Comparison of ENCODE assay signal across 13 cellular contexts in the genomic region with DNA sequence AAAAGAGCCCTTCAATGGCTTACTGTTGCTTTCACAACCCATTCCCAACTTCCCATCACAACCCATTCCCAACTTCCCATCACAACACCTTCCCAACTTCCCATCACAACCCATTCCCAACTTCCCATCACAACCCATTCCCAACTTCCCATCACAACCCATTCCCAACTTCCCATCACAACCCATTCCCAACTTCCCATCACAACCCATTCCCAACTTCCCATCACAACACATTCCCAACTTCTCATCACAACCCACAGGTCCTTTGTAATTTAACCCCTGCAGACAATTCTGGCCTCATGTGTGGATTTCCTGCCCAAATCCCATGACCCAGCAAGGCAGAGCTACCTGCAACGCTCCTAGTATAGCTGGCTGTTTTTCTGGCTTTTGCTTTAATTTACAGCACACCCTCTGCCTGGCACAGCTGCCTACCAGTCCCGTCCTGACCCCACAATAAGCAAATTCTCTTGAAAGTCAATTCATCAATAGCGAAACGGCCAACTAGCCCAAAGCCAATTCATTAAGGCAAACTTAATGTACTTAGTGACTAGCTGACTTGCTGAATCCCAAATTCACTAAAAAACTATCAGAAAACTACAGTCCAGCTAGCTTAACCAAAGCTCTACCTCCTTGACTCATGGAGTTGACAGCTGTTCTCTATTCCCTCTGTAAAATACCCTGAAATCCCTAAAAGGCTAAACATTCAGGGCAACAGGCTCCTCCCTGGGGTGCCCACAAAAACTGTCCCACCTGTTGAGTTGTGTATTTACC.
DNase-seq lines count a peak whose midpoint lies in the region; ATAC-seq, FAIRE-seq and TF ChIP-seq lines count a peak whose summit lies in the region.
"Had no signal": no experiment of that assay in that cellular context is flagged by ENCODE, and none has a peak within 500 bp of the region (broad histone marks: within the 10 kb centered on the region; RNA-seq: fewer than 3 reads in every experiment).

No MANE protein-coding gene starts in this region.

- TF ChIP-seq RAD21 in K562 (CRISPR knock-in tag; conservative IDR thresholded peaks at IDR 0.05 in 1 of 2, IDR thresholded peaks at IDR 0.05 in 1 of 2), result no peak

- H3K4me3 ChIP-seq in GM12865 (ENCODE audit: low read depth, low read length) (no peak overlapping the region), K562 (no peak overlapping the region), neural progenitor cell (no peak overlapping the region), brain microvascular endothelial cell (ENCODE audit: low read depth, low read length) (no peak overlapping the region)
- no peak overlapping the region for H3K4me3 ChIP-seq in Jurkat, Clone E6-1 (ENCODE audit: low read length)
- H3K4me3 ChIP-seq: esophagus muscularis mucosa had no signal

- peaks cover 11 to 20% of the 10 kb centered on the region in 2 experiments; a peak in 4 of 5 replicates for H3K27me3 ChIP-seq in K562 (ENCODE audit: control insufficient read depth in 2 of 2, insufficient read depth in 2 of 2, low read length in 2 of 2)
- no peaks in the 10 kb centered on the region for H3K27me3 ChIP-seq in neural progenitor cell
- H3K27me3 ChIP-seq in brain microvascular endothelial cell (replicated peaks), result no peaks in the 10 kb centered on the region
- H3K27me3 ChIP-seq: esophagus muscularis mucosa had no signal

- peaks cover 5% of the 10 kb centered on the region for H3K27me3 Mint-ChIP-seq in neural progenitor cell (ENCODE audit: insufficient read depth, low read depth)

- H3K36me3 ChIP-seq in K562 (ENCODE audit: control insufficient read depth, insufficient read depth, low read length) (no peaks in the 10 kb centered on the region), neural progenitor cell (no peaks in the 10 kb centered on the region), brain microvascular endothelial cell (replicated peaks) (peaks cover 45% of the 10 kb centered on the region)

- H3K27ac ChIP-seq in K562 (ENCODE audit: extremely low read depth, low read depth, low read length), result no peak overlapping the region
- no peak overlapping the region for H3K27ac ChIP-seq in neural progenitor cell
- no peak overlapping the region for H3K27ac ChIP-seq in brain microvascular endothelial cell

- DNase-seq in GM12865 (ENCODE audit: low read depth), result peak; percentile 83
- DNase-seq in Jurkat, Clone E6-1 (ENCODE audit: low read depth, low spot score), result peak; percentile 52
- peak in 1 of 4 experiments; percentile 23 for DNase-seq in K562 (ENCODE audit: extremely low read depth in 1 of 4, low spot score in 3 of 4)
- DNase-seq in neural progenitor cell (ENCODE audit: low spot score), result peak; percentile 23
- no peak for DNase-seq in OCI-M2 (lab: John Stamatoyannopoulos, UW; ENCODE audit: unreplicated experiment)
- no peak for DNase-seq in NCI-H2227 treated with DMSO at 0.1 percent for 48 hours (lab: John Stamatoyannopoulos, UW)
- DNase-seq in brain microvascular endothelial cell, result no peak
- DNase-seq: anterior cingulate cortex, DMS79 treated with DMSO at 0.1 percent for 48 hours, left colon, NCI-H187 treated with DMSO at 0.1 percent for 48 hours had no signal

- no peak for TF ChIP-seq EP300 in K562 (IDR thresholded peaks at IDR 0.05; ENCODE audit: low read length)

- intact Hi-C loops in K562 (cut with micrococcal nuclease), result no loop called here

- in situ Hi-C loops in K562 (cut with MboI), result no loop called here
- in situ Hi-C loops in brain microvascular endothelial cell (cut with HindIII; ENCODE audit: low pct_ligation_motif_present, low sequenced_read_pairs), result no loop called here

- no peak overlapping the region for H3K27ac Mint-ChIP-seq in neural progenitor cell

- BruUV-seq in K562 (replicated peaks; lab: Mats Ljungman, UMichigan), result no TSS peak

- H3K79me2 ChIP-seq in K562 (ENCODE audit: control insufficient read depth, insufficient read depth, low read length) (no peaks in the 10 kb centered on the region), neural progenitor cell (ENCODE audit: low read depth) (no peaks in the 10 kb centered on the region)

- H3K9me1 ChIP-seq in K562 (ENCODE audit: control insufficient read depth, insufficient read depth, low read length), result no peaks in the 10 kb centered on the region

- FAIRE-seq in K562 (lab: Jason Lieb, UNC), result peak; percentile 40

- H4K20me1 ChIP-seq in K562 (replicated peaks; ENCODE audit: control insufficient read depth, insufficient read depth, low read length) (no peaks in the 10 kb centered on the region), neural progenitor cell (ENCODE audit: low read depth) (no peaks in the 10 kb centered on the region)

- ATAC-seq in K562, result no peak
- ATAC-seq in GM21528 (IDR thresholded peaks at IDR 0.05; ENCODE audit: low FRiP score, unreplicated experiment), result no peak
- ATAC-seq: left colon had no signal

- peaks cover 13% of the 10 kb centered on the region for H3F3A ChIP-seq in neural progenitor cell (ENCODE audit: low read depth)

- no peak overlapping the region for H3K4me2 ChIP-seq in K562 (ENCODE audit: insufficient read depth, low read length)
- no peak overlapping the region for H3K4me2 ChIP-seq in neural progenitor cell

- H2AFZ ChIP-seq in K562 (ENCODE audit: low read depth, low read length), result no peak overlapping the region
- H2AFZ ChIP-seq in neural progenitor cell (replicated peaks), result no peak overlapping the region

- H3K4me1 ChIP-seq in K562 (replicated peaks in 1 of 2; ENCODE audit: control insufficient read depth in 2 of 2, insufficient read depth in 2 of 2, low read length in 2 of 2), result no peaks in the 10 kb centered on the region
- peaks cover 26% of the 10 kb centered on the region for H3K4me1 ChIP-seq in neural progenitor cell

- TF ChIP-seq POLR2A in K562 (conservative IDR thresholded peaks at IDR 0.05), result no peak

- 0% methylated on average over 4 of the region's 4 CpGs for WGBS in K562 (ENCODE audit: insufficient coverage, low coverage, missing lambda C conversion rate)

- no peak for TF ChIP-seq CTCF in GM12865 (IDR thresholded peaks at IDR 0.05; ENCODE audit: insufficient read depth, low read depth, low read length, missing control alignments)
- TF ChIP-seq CTCF in K562 (IDR thresholded peaks at IDR 0.05 in 2 of 3, conservative IDR thresholded peaks at IDR 0.05 in 1 of 3; ENCODE audit: insufficient read depth in 2 of 3, low read depth in 1 of 3, low read length in 3 of 3), result no peak
- TF ChIP-seq CTCF in neural progenitor cell (IDR thresholded peaks at IDR 0.05), result no peak
- no peak for TF ChIP-seq CTCF in brain microvascular endothelial cell (IDR thresholded peaks at IDR 0.05; ENCODE audit: low read depth, low read length, missing control alignments)

- peaks cover 10% of the 10 kb centered on the region for H3K9me3 Mint-ChIP-seq in neural progenitor cell

- no peak overlapping the region for H3K9ac ChIP-seq in K562 (ENCODE audit: insufficient read depth in 1 of 2, low read depth in 2 of 2, low read length in 2 of 2)
- no peak overlapping the region for H3K9ac ChIP-seq in neural progenitor cell

- H3K4me3 Mint-ChIP-seq in neural progenitor cell, result no peak overlapping the region

- peaks cover 12% of the 10 kb centered on the region for H3K36me3 Mint-ChIP-seq in neural progenitor cell

- POLR2A ChIA-PET in K562 (lab: Yijun Ruan, JAX), result interaction anchor here (0.7 kb wide), 2 partner anchors 10 to 591 kb away, joined by 3 read pairs; no protein-coding TSS in a partner anchor

- CTCF ChIA-PET in K562 (lab: Yijun Ruan, JAX; ENCODE audit: low intra/inter-chr PET ratio), result no interaction called here

- peaks cover 22% of the 10 kb centered on the region for H3K4me1 Mint-ChIP-seq in neural progenitor cell

- H3K9me3 ChIP-seq in K562 (replicated peaks; ENCODE audit: control insufficient read depth, insufficient read depth, low read depth, low read length) (no peaks in the 10 kb centered on the region), neural progenitor cell (ENCODE audit: low read depth) (no peaks in the 10 kb centered on the region)
- H3K9me3 ChIP-seq: esophagus muscularis mucosa had no signal

TF ChIP-seq in K562, 482 proteins besides CTCF, POLR2A, EP300 and RAD21 (continues in another document):
- no peak for TF ChIP-seq TOE1 (IDR thresholded peaks at IDR 0.05; ENCODE audit: borderline replicate concordance)
- no peak for TF ChIP-seq TOE1 (CRISPR knock-in tag; IDR thresholded peaks at IDR 0.05; ENCODE audit: borderline replicate concordance, low read depth)
- TF ChIP-seq, protein P1, sequence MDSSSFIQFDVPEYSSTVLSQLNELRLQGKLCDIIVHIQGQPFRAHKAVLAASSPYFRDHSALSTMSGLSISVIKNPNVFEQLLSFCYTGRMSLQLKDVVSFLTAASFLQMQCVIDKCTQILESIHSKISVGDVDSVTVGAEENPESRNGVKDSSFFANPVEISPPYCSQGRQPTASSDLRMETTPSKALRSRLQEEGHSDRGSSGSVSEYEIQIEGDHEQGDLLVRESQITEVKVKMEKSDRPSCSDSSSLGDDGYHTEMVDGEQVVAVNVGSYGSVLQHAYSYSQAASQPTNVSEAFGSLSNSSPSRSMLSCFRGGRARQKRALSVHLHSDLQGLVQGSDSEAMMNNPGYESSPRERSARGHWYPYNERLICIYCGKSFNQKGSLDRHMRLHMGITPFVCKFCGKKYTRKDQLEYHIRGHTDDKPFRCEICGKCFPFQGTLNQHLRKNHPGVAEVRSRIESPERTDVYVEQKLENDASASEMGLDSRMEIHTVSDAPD (CRISPR knock-in tag; IDR thresholded peaks at IDR 0.05), result no peak
- no peak for TF ChIP-seq SNRNP70 (optimal IDR thresholded peaks at IDR 0.05; ENCODE audit: low read depth, low read length)
- TF ChIP-seq POLR2H (tag; IDR thresholded peaks at IDR 0.05; ENCODE audit: low read depth), result no peak
- TF ChIP-seq SMARCA4 (IDR thresholded peaks at IDR 0.05), result no peak
- no peak for TF ChIP-seq GATAD2B (IDR thresholded peaks at IDR 0.05; ENCODE audit: borderline replicate concordance)
- TF ChIP-seq GTF2F1 (IDR thresholded peaks at IDR 0.05; ENCODE audit: low read depth, low read length), result no peak
- no peak for TF ChIP-seq PHF20 (IDR thresholded peaks at IDR 0.05; ENCODE audit: partially characterized antibody)
- TF ChIP-seq SIX5 (IDR thresholded peaks at IDR 0.05; ENCODE audit: borderline replicate concordance in 1 of 2, insufficient read depth in 1 of 2, low read depth in 1 of 2, low read length in 2 of 2), result no peak
- no peak for TF ChIP-seq MCM2 (IDR thresholded peaks at IDR 0.05; ENCODE audit: low read depth)
- TF ChIP-seq, protein P2, sequence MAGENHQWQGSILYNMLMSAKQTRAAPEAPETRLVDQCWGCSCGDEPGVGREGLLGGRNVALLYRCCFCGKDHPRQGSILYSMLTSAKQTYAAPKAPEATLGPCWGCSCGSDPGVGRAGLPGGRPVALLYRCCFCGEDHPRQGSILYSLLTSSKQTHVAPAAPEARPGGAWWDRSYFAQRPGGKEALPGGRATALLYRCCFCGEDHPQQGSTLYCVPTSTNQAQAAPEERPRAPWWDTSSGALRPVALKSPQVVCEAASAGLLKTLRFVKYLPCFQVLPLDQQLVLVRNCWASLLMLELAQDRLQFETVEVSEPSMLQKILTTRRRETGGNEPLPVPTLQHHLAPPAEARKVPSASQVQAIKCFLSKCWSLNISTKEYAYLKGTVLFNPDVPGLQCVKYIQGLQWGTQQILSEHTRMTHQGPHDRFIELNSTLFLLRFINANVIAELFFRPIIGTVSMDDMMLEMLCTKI (IDR thresholded peaks at IDR 0.05; ENCODE audit: partially characterized antibody), result no peak
- no peak for TF ChIP-seq C11orf30 (IDR thresholded peaks at IDR 0.05; ENCODE audit: low read depth)

Comparison
In these comparisons a context has a peak if more than half of its experiments do, and no peak if none do; other contexts are left out.
1. DNase-seq: peak in GM12865 (single experiment), Jurkat, Clone E6-1 (single experiment) and neural progenitor cell (single experiment); none in OCI-M2 (single experiment), NCI-H2227 treated with DMSO at 0.1 percent for 48 hours (single experiment) and brain microvascular endothelial cell (single experiment).